Comparison of ENCODE assay signal across 2 cellular contexts in genomic region chr10:48238826-48239520, GRCh38.
TF ChIP-seq lines count a peak whose summit lies in the region.

No MANE protein-coding gene starts in this region.

TF ChIP-seq in GM12891, 5 proteins besides CTCF, POLR2A, EP300 and RAD21 (continued from another document):
- TF ChIP-seq SPI1 (IDR thresholded peaks at IDR 0.05; ENCODE audit: low read depth, low read length): peak; percentile 64

TF ChIP-seq in H1, 55 proteins besides CTCF, POLR2A, EP300 and RAD21 (continued from another document):
- TF ChIP-seq BRCA1 (IDR thresholded peaks at IDR 0.05; ENCODE audit: low read depth, low read length): no peak
- TF ChIP-seq SIN3A (conservative IDR thresholded peaks at IDR 0.05 in 1 of 2, IDR thresholded peaks at IDR 0.05 in 1 of 2; ENCODE audit: low read depth in 1 of 2, low read length in 2 of 2): no peak
- TF ChIP-seq PHF8 (conservative IDR thresholded peaks at IDR 0.05; ENCODE audit: low read depth, low read length): no peak
- TF ChIP-seq BCL11A (IDR thresholded peaks at IDR 0.05; ENCODE audit: low read depth in 2 of 2, low read length in 2 of 2): no peak
- TF ChIP-seq MAX (IDR thresholded peaks at IDR 0.05): no peak
- TF ChIP-seq SP1 (IDR thresholded peaks at IDR 0.05; ENCODE audit: low read depth, low read length): no peak
- TF ChIP-seq, protein P1, sequence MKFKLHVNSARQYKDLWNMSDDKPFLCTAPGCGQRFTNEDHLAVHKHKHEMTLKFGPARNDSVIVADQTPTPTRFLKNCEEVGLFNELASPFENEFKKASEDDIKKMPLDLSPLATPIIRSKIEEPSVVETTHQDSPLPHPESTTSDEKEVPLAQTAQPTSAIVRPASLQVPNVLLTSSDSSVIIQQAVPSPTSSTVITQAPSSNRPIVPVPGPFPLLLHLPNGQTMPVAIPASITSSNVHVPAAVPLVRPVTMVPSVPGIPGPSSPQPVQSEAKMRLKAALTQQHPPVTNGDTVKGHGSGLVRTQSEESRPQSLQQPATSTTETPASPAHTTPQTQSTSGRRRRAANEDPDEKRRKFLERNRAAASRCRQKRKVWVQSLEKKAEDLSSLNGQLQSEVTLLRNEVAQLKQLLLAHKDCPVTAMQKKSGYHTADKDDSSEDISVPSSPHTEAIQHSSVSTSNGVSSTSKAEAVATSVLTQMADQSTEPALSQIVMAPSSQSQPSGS (IDR thresholded peaks at IDR 0.05; ENCODE audit: low read length): no peak
- no peak for TF ChIP-seq SAP30 (IDR thresholded peaks at IDR 0.05; ENCODE audit: insufficient read depth, insufficient replicate concordance, low read length)
- no peak for TF ChIP-seq EGR1 (IDR thresholded peaks at IDR 0.05; ENCODE audit: borderline replicate concordance, low read depth, low read length)
- TF ChIP-seq HDAC2 (IDR thresholded peaks at IDR 0.05; ENCODE audit: borderline replicate concordance in 1 of 2, low read depth in 2 of 2, low read length in 2 of 2): no peak
- no peak for TF ChIP-seq POU5F1 (IDR thresholded peaks at IDR 0.05; ENCODE audit: low read depth, low read length)
- TF ChIP-seq RFX5 (IDR thresholded peaks at IDR 0.05; ENCODE audit: borderline replicate concordance, low read depth, low read length): no peak
- no peak for TF ChIP-seq RBBP5 (IDR thresholded peaks at IDR 0.05; ENCODE audit: borderline replicate concordance, low read depth, low read length)
